In the genomic region with DNA sequence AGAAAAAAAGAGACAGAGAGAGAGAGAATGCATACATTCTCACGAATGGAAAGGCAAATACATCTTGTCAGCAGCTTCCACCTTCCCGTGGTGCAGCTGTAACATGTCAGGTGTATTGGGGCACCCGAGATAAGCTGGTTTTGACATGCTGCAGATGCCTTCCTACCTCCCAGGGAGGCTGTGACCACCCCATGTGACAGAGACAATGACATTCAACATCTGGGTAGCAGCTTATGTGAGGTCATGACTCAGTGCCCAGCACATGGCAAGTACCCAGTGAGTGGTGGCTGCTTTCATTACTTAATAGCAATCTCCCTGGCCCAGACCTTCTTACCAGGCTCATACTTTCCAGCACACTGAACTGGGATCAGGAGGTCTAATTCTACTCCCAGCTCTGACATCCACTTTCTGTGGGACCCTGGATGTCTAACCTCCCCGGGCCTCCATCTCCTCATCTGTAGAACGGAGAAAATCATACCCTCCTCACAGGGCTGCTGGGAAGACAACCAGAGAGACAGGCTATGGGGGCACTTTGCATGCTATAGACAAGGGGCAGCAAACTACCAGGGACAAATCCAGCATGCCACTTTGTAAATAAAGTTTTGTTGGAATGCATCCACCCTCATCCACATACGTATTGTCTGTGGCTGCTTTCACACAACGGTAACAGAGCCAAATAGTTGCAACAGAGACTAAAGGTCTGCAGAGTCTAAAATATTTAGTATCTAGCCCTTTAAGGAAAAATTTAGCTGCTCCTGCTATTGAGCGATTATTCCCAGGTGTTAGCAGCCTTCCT, we compare ENCODE assay signal across 1 cellular context.
TF ChIP-seq lines count a peak whose summit lies in the region.

No MANE protein-coding gene starts in this region.

TF ChIP-seq in GM23338, 12 proteins besides CTCF, POLR2A, EP300 and RAD21 (continued from another document):
- TF ChIP-seq, protein P1, sequence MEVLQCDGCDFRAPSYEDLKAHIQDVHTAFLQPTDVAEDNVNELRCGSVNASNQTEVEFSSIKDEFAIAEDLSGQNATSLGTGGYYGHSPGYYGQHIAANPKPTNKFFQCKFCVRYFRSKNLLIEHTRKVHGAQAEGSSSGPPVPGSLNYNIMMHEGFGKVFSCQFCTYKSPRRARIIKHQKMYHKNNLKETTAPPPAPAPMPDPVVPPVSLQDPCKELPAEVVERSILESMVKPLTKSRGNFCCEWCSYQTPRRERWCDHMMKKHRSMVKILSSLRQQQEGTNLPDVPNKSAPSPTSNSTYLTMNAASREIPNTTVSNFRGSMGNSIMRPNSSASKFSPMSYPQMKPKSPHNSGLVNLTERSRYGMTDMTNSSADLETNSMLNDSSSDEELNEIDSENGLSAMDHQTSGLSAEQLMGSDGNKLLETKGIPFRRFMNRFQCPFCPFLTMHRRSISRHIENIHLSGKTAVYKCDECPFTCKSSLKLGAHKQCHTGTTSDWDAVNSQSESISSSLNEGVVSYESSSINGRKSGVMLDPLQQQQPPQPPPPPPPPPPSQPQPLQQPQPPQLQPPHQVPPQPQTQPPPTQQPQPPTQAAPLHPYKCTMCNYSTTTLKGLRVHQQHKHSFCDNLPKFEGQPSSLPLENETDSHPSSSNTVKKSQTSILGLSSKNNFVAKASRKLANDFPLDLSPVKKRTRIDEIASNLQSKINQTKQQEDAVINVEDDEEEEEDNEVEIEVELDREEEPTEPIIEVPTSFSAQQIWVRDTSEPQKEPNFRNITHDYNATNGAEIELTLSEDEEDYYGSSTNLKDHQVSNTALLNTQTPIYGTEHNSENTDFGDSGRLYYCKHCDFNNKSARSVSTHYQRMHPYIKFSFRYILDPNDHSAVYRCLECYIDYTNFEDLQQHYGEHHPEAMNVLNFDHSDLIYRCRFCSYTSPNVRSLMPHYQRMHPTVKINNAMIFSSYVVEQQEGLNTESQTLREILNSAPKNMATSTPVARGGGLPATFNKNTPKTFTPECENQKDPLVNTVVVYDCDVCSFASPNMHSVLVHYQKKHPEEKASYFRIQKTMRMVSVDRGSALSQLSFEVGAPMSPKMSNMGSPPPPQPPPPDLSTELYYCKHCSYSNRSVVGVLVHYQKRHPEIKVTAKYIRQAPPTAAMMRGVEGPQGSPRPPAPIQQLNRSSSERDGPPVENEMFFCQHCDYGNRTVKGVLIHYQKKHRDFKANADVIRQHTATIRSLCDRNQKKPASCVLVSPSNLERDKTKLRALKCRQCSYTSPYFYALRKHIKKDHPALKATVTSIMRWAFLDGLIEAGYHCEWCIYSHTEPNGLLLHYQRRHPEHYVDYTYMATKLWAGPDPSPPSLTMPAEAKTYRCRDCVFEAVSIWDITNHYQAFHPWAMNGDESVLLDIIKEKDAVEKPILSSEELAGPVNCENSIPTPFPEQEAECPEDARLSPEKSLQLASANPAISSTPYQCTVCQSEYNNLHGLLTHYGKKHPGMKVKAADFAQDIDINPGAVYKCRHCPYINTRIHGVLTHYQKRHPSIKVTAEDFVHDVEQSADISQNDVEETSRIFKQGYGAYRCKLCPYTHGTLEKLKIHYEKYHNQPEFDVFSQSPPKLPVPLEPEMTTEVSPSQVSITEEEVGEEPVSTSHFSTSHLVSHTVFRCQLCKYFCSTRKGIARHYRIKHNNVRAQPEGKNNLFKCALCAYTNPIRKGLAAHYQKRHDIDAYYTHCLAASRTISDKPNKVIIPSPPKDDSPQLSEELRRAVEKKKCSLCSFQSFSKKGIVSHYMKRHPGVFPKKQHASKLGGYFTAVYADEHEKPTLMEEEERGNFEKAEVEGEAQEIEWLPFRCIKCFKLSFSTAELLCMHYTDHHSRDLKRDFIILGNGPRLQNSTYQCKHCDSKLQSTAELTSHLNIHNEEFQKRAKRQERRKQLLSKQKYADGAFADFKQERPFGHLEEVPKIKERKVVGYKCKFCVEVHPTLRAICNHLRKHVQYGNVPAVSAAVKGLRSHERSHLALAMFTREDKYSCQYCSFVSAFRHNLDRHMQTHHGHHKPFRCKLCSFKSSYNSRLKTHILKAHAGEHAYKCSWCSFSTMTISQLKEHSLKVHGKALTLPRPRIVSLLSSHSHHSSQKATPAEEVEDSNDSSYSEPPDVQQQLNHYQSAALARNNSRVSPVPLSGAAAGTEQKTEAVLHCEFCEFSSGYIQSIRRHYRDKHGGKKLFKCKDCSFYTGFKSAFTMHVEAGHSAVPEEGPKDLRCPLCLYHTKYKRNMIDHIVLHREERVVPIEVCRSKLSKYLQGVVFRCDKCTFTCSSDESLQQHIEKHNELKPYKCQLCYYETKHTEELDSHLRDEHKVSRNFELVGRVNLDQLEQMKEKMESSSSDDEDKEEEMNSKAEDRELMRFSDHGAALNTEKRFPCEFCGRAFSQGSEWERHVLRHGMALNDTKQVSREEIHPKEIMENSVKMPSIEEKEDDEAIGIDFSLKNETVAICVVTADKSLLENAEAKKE (CRISPR knock-in tag; IDR thresholded peaks at IDR 0.05): no peak
- TF ChIP-seq JUNB (IDR thresholded peaks at IDR 0.05; ENCODE audit: unreplicated experiment) (no peak), NANOG (IDR thresholded peaks at IDR 0.05; ENCODE audit: borderline replicate concordance) (no peak), ZNF114 (CRISPR knock-in tag; IDR thresholded peaks at IDR 0.05) (no peak), STAT1 (IDR thresholded peaks at IDR 0.05; ENCODE audit: unreplicated experiment) (no peak), POLR2AphosphoS5 (IDR thresholded peaks at IDR 0.05; ENCODE audit: low read depth) (no peak), EZH2 (IDR thresholded peaks at IDR 0.05; ENCODE audit: low read depth, unreplicated experiment) (no peak), CREB1 (CRISPR knock-in tag; IDR thresholded peaks at IDR 0.05; ENCODE audit: low read depth) (no peak), EZH2phosphoT487 (IDR thresholded peaks at IDR 0.05; ENCODE audit: unreplicated experiment) (no peak)
- TF ChIP-seq, protein P2, sequence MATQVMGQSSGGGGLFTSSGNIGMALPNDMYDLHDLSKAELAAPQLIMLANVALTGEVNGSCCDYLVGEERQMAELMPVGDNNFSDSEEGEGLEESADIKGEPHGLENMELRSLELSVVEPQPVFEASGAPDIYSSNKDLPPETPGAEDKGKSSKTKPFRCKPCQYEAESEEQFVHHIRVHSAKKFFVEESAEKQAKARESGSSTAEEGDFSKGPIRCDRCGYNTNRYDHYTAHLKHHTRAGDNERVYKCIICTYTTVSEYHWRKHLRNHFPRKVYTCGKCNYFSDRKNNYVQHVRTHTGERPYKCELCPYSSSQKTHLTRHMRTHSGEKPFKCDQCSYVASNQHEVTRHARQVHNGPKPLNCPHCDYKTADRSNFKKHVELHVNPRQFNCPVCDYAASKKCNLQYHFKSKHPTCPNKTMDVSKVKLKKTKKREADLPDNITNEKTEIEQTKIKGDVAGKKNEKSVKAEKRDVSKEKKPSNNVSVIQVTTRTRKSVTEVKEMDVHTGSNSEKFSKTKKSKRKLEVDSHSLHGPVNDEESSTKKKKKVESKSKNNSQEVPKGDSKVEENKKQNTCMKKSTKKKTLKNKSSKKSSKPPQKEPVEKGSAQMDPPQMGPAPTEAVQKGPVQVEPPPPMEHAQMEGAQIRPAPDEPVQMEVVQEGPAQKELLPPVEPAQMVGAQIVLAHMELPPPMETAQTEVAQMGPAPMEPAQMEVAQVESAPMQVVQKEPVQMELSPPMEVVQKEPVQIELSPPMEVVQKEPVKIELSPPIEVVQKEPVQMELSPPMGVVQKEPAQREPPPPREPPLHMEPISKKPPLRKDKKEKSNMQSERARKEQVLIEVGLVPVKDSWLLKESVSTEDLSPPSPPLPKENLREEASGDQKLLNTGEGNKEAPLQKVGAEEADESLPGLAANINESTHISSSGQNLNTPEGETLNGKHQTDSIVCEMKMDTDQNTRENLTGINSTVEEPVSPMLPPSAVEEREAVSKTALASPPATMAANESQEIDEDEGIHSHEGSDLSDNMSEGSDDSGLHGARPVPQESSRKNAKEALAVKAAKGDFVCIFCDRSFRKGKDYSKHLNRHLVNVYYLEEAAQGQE (IDR thresholded peaks at IDR 0.05; ENCODE audit: unreplicated experiment): no peak
TF ChIP-seq in GM23338: peak in this region for 0.
